In the genomic region with DNA sequence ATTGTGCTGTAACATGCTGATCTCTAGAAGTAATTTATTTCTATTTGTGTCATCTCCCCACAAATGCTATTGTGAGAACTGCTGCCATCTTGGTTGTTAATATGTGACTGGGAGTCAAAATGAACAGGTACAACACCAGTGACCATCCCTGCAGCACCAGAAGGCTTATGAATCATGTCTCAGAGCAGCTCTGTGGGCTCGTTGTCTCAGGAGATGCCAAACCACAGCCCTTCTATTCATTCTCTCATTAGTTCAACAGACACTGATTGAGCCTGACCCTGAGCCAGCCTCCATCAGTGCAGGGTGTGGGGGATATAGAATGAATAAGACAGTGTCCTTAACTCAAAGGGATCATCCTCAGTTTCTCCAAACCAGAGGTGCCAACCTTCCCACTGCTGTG, we compare ENCODE assay signal across 21 cellular contexts.
"Had no signal": no experiment of that assay in that cellular context is flagged by ENCODE, and none has a peak within 500 bp of the region (broad histone marks: within the 10 kb centered on the region; RNA-seq: fewer than 3 reads in every experiment).

No MANE protein-coding gene starts in this region.

- H3K27me3 ChIP-seq: hepatocyte had no signal

- H3K9me3 ChIP-seq: left ventricle myocardium inferior, stomach had no signal

- ATAC-seq: activated T-cell treated with anti-CD3 and anti-CD28 coated beads, Interleukin-2, amount 50 U/mL, for 72 hours; effector memory CD8-positive, alpha-beta T cell; esophagus mucosa; right cardiac atrium; stimulated activated memory B cell treated with anti-CD40 and anti-IgM and Interleukin-4, amounts not matched to agents 10 μg/mL and 1 μg/mL and 100 μg/mL, for 72 hours had no signal

- DNase-seq: activated CD4-positive, alpha-beta memory T cell treated with anti-CD3 and anti-CD28 coated beads for 36 hours; activated CD4-positive, alpha-beta T cell treated with anti-CD3 and anti-CD28 coated beads for 48 hours; activated CD4-positive, CD25-positive, alpha-beta regulatory T cell; activated effector memory CD4-positive, alpha-beta T cell treated with anti-CD3 and anti-CD28 coated beads, Interleukin-2, amount 50 U/mL, for 16 hours; activated naive CD4-positive, alpha-beta T cell treated with anti-CD3 and anti-CD28 coated beads, Interleukin-2, amount 10 ng/mL, durations not matched to agents 7 days and 5 days; activated T-cell treated with anti-CD3 and anti-CD28 coated beads, Interleukin-2, amount 50 U/mL, for 72 hours; amygdala; central memory CD4-positive, alpha-beta T cell; effector memory CD8-positive, alpha-beta T cell; glutamatergic neuron; immature natural killer cell; kidney glomerular epithelial cell; left ventricle myocardium inferior; right cardiac atrium; stimulated activated CD4-positive, alpha-beta T cell treated with anti-CD3 and anti-CD28 coated beads, Interleukin-2, amount 100 ng/mL, for 24 hours; stomach; T1000 had no signal

- H3K4me2 ChIP-seq: hepatocyte had no signal

- H3K9ac ChIP-seq: parathyroid adenoma had no signal

- H3K4me3 ChIP-seq: hepatocyte, left ventricle myocardium inferior, stomach had no signal

- H3K36me3 ChIP-seq: left ventricle myocardium inferior, stomach had no signal

- H3K4me1 ChIP-seq: left ventricle myocardium inferior, parathyroid adenoma had no signal

- H3K79me2 ChIP-seq: hepatocyte, parathyroid adenoma had no signal

- H3K27ac ChIP-seq: hepatocyte, left ventricle myocardium inferior, parathyroid adenoma, stomach had no signal

- H2AFZ ChIP-seq: hepatocyte, parathyroid adenoma had no signal
